8 cellular contexts compared by ENCODE assay signal in the genomic region with DNA sequence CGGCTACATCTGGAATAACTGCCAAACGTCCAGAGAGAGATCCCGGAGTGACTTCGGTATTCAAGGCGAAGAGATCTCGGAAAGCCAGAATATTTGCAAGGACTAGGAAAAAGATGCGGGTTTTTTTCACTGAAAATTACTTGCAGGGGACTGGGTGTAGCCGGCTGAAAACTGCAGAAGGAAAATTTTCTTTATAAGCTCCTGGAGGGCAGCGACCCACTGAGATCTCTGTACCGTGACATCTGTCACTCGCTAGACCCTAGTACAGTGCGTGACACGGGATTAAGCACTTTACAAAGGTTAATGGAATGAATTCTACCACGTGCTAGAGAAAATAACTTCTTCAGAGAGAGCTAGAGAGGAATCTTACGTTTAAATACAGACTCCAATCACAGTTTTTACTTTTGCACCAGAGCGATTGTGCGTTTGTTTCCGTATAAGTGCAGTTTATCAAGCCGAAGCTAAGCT. TPM values are rescaled to one million over a fixed set of nuclear protein-coding genes. Genes with fewer than 3 reads are reported as not detected.
DNase-seq lines count a peak whose midpoint lies in the region; ATAC-seq and TF ChIP-seq lines count a peak whose summit lies in the region.

No MANE protein-coding gene starts in this region.

- no peaks in the 10 kb centered on the region for H3K9me3 ChIP-seq in ectodermal cell (ENCODE audit: control insufficient read depth, low read length)

- no peaks in the 10 kb centered on the region for H3K9me3 Mint-ChIP-seq in nephron

- no peak for ATAC-seq in GM21360 (IDR thresholded peaks at IDR 0.05; ENCODE audit: unreplicated experiment)

- H3K36me3 ChIP-seq in ectodermal cell (ENCODE audit: control insufficient read depth, insufficient read depth, low read length): no peaks in the 10 kb centered on the region

- DNase-seq in NB4 (ENCODE audit: low read depth): no peak
- no peak for DNase-seq in mesenteric fat pad (ENCODE audit: low spot score)
- no peak for DNase-seq in NCI-H748 treated with DMSO at 0.1 percent for 48 hours (lab: John Stamatoyannopoulos, UW)
- no peak for DNase-seq in NCI-H146 (lab: John Stamatoyannopoulos, UW)

- H3K4me3 Mint-ChIP-seq in nephron: peak overlapping the region; percentile 95 to 98 (median 97)

- H3K27me3 Mint-ChIP-seq in nephron (ENCODE audit: low read depth): peaks cover 24% of the 10 kb centered on the region

- TF ChIP-seq CTCF in C4-2B (conservative IDR thresholded peaks at IDR 0.05) (no peak), NB4 (IDR thresholded peaks at IDR 0.05; ENCODE audit: low read depth, low read length) (no peak), nephron (IDR thresholded peaks at IDR 0.05; ENCODE audit: unreplicated experiment in 3 of 3) (no peak)

- WGBS in ectodermal cell, 2 experiments: 6 to 8% methylated on average over 19 of the region's 19 CpGs

- H3K27ac Mint-ChIP-seq in nephron: peak overlapping the region; percentile 74 to 95 (median 91)

- H3K4me3 ChIP-seq in NB4 (ENCODE audit: low read depth, low read length) (peak overlapping the region; percentile 79), ectodermal cell (ENCODE audit: insufficient read depth, low read depth, low read length) (peak overlapping the region; percentile 86)

- H3K27ac ChIP-seq in C4-2B: peak overlapping the region; percentile 93
- H3K27ac ChIP-seq in ectodermal cell (ENCODE audit: insufficient read depth, low read depth, low read length, poor library complexity, severe bottlenecking): no peak overlapping the region

- no peaks in the 10 kb centered on the region for H3K36me3 Mint-ChIP-seq in nephron (ENCODE audit: low read depth)

- H3K4me1 ChIP-seq in ectodermal cell (ENCODE audit: control insufficient read depth, insufficient read depth, low read length): peaks cover 13% of the 10 kb centered on the region

- peaks cover 21% of the 10 kb centered on the region for H3K4me1 Mint-ChIP-seq in nephron

- peaks cover 21% of the 10 kb centered on the region for H3K27me3 ChIP-seq in ectodermal cell (ENCODE audit: control insufficient read depth, insufficient read depth, low read length, poor library complexity, severe bottlenecking)

- TF ChIP-seq POLR2A in NB4 (IDR thresholded peaks at IDR 0.05; ENCODE audit: extremely low read depth, insufficient read length): no peak

RNA-seq across cellular contexts. Expression of gene LCORL, which starts 1.1 kb away (rescaled TPM):
- polyA plus RNA-seq in ectodermal cell (2013, experiment 1 of 4): 21.3 TPM
- polyA plus RNA-seq in ectodermal cell (2013, experiment 2 of 4): 16.7 TPM
- 25.6 TPM for polyA plus RNA-seq in ectodermal cell (2013, experiment 3 of 4)
- 38.1 TPM for polyA plus RNA-seq in ectodermal cell (2013, experiment 4 of 4)
- 10.0 TPM for total RNA-seq in mesenteric fat pad
